In the genomic region with DNA sequence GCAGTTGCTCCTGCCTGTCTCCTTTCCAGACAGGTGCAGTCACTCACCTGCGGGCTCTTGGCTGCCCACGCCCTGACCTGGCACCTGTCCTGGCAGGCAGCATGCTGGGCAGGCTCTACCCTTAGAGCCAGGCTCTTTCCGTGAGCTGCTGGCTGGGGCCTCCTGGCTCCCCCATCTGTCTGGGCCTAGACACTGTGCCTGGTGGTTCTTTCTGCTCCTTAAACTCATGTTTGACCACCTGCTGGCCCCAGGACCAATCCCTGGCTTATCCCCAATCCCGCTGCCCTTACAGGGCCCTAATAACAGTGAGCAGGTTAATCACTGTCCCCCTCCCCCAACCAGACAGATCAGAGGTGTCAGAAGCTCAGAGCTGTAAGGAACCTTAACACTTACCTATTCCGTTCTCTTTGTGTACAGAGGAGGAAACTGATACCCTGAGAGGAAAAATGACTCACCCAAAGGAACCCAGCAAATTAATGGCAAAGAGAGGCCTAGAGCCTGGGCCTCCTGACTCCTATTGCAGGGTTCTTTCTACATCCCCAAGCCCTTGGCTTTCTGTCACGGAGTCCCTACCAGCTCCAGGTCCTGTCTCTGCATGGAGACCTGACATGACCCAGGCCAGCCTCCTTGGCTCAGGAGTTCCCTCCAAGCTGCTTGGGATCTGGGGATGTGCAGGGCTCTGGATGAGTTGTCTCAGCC, we compare ENCODE assay signal across 2 cellular contexts.
A peak's percentile ranks its signal among the peaks of the same experiment; 100 is the strongest.
TF ChIP-seq lines count a peak whose summit lies in the region.

No MANE protein-coding gene starts in this region.

TF ChIP-seq in Ishikawa, 13 proteins besides CTCF, POLR2A, EP300 and RAD21:
- TF ChIP-seq TAF1 (IDR thresholded peaks at IDR 0.05; ENCODE audit: low read depth), result no peak
- no peak for TF ChIP-seq CREB1 (IDR thresholded peaks at IDR 0.05; ENCODE audit: low read depth)
- TF ChIP-seq TCF12 (IDR thresholded peaks at IDR 0.05; ENCODE audit: low read depth), result peak; percentile 58; the same call in 1 of the 2 replicates
- TF ChIP-seq YY1 (IDR thresholded peaks at IDR 0.05; ENCODE audit: low read depth), result no peak
- TF ChIP-seq, protein P1, sequence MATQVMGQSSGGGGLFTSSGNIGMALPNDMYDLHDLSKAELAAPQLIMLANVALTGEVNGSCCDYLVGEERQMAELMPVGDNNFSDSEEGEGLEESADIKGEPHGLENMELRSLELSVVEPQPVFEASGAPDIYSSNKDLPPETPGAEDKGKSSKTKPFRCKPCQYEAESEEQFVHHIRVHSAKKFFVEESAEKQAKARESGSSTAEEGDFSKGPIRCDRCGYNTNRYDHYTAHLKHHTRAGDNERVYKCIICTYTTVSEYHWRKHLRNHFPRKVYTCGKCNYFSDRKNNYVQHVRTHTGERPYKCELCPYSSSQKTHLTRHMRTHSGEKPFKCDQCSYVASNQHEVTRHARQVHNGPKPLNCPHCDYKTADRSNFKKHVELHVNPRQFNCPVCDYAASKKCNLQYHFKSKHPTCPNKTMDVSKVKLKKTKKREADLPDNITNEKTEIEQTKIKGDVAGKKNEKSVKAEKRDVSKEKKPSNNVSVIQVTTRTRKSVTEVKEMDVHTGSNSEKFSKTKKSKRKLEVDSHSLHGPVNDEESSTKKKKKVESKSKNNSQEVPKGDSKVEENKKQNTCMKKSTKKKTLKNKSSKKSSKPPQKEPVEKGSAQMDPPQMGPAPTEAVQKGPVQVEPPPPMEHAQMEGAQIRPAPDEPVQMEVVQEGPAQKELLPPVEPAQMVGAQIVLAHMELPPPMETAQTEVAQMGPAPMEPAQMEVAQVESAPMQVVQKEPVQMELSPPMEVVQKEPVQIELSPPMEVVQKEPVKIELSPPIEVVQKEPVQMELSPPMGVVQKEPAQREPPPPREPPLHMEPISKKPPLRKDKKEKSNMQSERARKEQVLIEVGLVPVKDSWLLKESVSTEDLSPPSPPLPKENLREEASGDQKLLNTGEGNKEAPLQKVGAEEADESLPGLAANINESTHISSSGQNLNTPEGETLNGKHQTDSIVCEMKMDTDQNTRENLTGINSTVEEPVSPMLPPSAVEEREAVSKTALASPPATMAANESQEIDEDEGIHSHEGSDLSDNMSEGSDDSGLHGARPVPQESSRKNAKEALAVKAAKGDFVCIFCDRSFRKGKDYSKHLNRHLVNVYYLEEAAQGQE (IDR thresholded peaks at IDR 0.05; ENCODE audit: low read depth), result no peak
- no peak for TF ChIP-seq EGR1 (IDR thresholded peaks at IDR 0.05)
- TF ChIP-seq, protein P2, sequence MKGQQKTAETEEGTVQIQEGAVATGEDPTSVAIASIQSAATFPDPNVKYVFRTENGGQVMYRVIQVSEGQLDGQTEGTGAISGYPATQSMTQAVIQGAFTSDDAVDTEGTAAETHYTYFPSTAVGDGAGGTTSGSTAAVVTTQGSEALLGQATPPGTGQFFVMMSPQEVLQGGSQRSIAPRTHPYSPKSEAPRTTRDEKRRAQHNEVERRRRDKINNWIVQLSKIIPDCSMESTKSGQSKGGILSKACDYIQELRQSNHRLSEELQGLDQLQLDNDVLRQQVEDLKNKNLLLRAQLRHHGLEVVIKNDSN (IDR thresholded peaks at IDR 0.05), result no peak
- TF ChIP-seq NFIC (IDR thresholded peaks at IDR 0.05), result peak; percentile 58
- TF ChIP-seq CEBPB (IDR thresholded peaks at IDR 0.05), result no peak
- TF ChIP-seq, protein P3, sequence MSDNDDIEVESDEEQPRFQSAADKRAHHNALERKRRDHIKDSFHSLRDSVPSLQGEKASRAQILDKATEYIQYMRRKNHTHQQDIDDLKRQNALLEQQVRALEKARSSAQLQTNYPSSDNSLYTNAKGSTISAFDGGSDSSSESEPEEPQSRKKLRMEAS (IDR thresholded peaks at IDR 0.05), result peak; percentile 36; the same call in 1 of the 2 replicates
- no peak for TF ChIP-seq ZBTB7A (IDR thresholded peaks at IDR 0.05; ENCODE audit: low read depth)
TF ChIP-seq in Ishikawa: peak in this region for 3.

TF ChIP-seq in GM23338, 12 proteins besides CTCF, POLR2A, EP300 and RAD21:
- no peak for TF ChIP-seq JUNB (IDR thresholded peaks at IDR 0.05; ENCODE audit: unreplicated experiment)
- no peak for TF ChIP-seq ZNF331 (CRISPR knock-in tag; IDR thresholded peaks at IDR 0.05; ENCODE audit: low read depth)
- TF ChIP-seq ZNF114 (CRISPR knock-in tag; IDR thresholded peaks at IDR 0.05), result no peak
- TF ChIP-seq POLR2AphosphoS5 (IDR thresholded peaks at IDR 0.05; ENCODE audit: low read depth), result no peak
- TF ChIP-seq EZH2phosphoT487 (IDR thresholded peaks at IDR 0.05; ENCODE audit: unreplicated experiment), result no peak
- no peak for TF ChIP-seq EZH2 (IDR thresholded peaks at IDR 0.05; ENCODE audit: low read depth, unreplicated experiment)
- no peak for TF ChIP-seq STAT1 (IDR thresholded peaks at IDR 0.05; ENCODE audit: unreplicated experiment)
- TF ChIP-seq, protein P4, sequence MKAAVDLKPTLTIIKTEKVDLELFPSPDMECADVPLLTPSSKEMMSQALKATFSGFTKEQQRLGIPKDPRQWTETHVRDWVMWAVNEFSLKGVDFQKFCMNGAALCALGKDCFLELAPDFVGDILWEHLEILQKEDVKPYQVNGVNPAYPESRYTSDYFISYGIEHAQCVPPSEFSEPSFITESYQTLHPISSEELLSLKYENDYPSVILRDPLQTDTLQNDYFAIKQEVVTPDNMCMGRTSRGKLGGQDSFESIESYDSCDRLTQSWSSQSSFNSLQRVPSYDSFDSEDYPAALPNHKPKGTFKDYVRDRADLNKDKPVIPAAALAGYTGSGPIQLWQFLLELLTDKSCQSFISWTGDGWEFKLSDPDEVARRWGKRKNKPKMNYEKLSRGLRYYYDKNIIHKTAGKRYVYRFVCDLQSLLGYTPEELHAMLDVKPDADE (IDR thresholded peaks at IDR 0.05), result no peak
- TF ChIP-seq CREB1 (CRISPR knock-in tag; IDR thresholded peaks at IDR 0.05; ENCODE audit: low read depth), result no peak
- TF ChIP-seq NANOG (IDR thresholded peaks at IDR 0.05; ENCODE audit: borderline replicate concordance), result no peak
- TF ChIP-seq, protein P5, sequence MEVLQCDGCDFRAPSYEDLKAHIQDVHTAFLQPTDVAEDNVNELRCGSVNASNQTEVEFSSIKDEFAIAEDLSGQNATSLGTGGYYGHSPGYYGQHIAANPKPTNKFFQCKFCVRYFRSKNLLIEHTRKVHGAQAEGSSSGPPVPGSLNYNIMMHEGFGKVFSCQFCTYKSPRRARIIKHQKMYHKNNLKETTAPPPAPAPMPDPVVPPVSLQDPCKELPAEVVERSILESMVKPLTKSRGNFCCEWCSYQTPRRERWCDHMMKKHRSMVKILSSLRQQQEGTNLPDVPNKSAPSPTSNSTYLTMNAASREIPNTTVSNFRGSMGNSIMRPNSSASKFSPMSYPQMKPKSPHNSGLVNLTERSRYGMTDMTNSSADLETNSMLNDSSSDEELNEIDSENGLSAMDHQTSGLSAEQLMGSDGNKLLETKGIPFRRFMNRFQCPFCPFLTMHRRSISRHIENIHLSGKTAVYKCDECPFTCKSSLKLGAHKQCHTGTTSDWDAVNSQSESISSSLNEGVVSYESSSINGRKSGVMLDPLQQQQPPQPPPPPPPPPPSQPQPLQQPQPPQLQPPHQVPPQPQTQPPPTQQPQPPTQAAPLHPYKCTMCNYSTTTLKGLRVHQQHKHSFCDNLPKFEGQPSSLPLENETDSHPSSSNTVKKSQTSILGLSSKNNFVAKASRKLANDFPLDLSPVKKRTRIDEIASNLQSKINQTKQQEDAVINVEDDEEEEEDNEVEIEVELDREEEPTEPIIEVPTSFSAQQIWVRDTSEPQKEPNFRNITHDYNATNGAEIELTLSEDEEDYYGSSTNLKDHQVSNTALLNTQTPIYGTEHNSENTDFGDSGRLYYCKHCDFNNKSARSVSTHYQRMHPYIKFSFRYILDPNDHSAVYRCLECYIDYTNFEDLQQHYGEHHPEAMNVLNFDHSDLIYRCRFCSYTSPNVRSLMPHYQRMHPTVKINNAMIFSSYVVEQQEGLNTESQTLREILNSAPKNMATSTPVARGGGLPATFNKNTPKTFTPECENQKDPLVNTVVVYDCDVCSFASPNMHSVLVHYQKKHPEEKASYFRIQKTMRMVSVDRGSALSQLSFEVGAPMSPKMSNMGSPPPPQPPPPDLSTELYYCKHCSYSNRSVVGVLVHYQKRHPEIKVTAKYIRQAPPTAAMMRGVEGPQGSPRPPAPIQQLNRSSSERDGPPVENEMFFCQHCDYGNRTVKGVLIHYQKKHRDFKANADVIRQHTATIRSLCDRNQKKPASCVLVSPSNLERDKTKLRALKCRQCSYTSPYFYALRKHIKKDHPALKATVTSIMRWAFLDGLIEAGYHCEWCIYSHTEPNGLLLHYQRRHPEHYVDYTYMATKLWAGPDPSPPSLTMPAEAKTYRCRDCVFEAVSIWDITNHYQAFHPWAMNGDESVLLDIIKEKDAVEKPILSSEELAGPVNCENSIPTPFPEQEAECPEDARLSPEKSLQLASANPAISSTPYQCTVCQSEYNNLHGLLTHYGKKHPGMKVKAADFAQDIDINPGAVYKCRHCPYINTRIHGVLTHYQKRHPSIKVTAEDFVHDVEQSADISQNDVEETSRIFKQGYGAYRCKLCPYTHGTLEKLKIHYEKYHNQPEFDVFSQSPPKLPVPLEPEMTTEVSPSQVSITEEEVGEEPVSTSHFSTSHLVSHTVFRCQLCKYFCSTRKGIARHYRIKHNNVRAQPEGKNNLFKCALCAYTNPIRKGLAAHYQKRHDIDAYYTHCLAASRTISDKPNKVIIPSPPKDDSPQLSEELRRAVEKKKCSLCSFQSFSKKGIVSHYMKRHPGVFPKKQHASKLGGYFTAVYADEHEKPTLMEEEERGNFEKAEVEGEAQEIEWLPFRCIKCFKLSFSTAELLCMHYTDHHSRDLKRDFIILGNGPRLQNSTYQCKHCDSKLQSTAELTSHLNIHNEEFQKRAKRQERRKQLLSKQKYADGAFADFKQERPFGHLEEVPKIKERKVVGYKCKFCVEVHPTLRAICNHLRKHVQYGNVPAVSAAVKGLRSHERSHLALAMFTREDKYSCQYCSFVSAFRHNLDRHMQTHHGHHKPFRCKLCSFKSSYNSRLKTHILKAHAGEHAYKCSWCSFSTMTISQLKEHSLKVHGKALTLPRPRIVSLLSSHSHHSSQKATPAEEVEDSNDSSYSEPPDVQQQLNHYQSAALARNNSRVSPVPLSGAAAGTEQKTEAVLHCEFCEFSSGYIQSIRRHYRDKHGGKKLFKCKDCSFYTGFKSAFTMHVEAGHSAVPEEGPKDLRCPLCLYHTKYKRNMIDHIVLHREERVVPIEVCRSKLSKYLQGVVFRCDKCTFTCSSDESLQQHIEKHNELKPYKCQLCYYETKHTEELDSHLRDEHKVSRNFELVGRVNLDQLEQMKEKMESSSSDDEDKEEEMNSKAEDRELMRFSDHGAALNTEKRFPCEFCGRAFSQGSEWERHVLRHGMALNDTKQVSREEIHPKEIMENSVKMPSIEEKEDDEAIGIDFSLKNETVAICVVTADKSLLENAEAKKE (CRISPR knock-in tag; IDR thresholded peaks at IDR 0.05), result no peak
- TF ChIP-seq, protein P1 (IDR thresholded peaks at IDR 0.05; ENCODE audit: unreplicated experiment), result no peak
